27 cellular contexts compared by ENCODE assay signal in the genomic region with DNA sequence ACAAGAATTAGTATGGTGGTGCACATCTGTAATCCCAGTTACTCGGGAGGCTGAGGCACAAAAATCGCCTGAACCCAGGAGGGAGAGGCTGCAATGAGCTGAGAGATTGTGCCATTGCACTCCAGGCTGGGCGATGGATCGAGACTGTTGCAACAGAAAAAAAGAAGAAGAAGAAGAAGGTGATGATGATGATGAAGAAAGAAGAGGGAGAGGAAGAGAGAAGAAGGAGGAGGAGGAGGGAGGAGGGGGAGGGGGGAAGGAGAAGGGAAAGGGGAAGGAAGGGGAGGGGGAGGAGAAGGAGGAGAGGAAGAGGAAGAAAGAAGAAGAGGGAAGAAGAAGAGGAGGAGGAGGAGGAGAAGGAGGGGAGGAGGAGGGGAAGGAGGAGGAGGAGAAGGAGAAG. TPM values are rescaled to one million over a fixed set of nuclear protein-coding genes. Genes with fewer than 3 reads are reported as not detected.
"Had no signal": no experiment of that assay in that cellular context is flagged by ENCODE, and none has a peak within 500 bp of the region (broad histone marks: within the 10 kb centered on the region; RNA-seq: fewer than 3 reads in every experiment).

No MANE protein-coding gene starts in this region.

- H3K27ac ChIP-seq: breast epithelium, esophagus muscularis mucosa, foreskin keratinocyte, heart right ventricle, ovary, prostate gland, sigmoid colon, thyroid gland, WERI-Rb-1 had no signal

- H3K4me1 Mint-ChIP-seq: nephron progenitor cell; stimulated activated naive CD8-positive, alpha-beta T cell treated with anti-CD3 and anti-CD28 coated beads, Interleukin-15, amount 100 ng/mL, for 72 hours had no signal

- H3K4me3 Mint-ChIP-seq: activated CD4-positive, alpha-beta memory T cell treated with anti-CD3 and anti-CD28 coated beads, Interleukin-2, amount 10 ng/mL, durations not matched to agents 7 days and 5 days; activated T-cell treated with anti-CD3 and anti-CD28 coated beads, Interleukin-2, amount 50 U/mL, for 4 hours; dendritic cell treated with granulocyte-macrophage colony-stimulating factor and Interleukin-4, amounts not matched to agents 40 ng/mL and 50 ng/mL, for 4 days; mesothelial cell of epicardium; naive B cell; nephron progenitor cell; stimulated activated memory B cell treated with anti-CD40 and anti-IgM and Interleukin-4, amounts not matched to agents 10 μg/mL and 1 μg/mL and 100 μg/mL, for 72 hours; stimulated activated naive CD8-positive, alpha-beta T cell treated with anti-CD3 and anti-CD28 coated beads, Interleukin-15, amount 100 ng/mL, for 72 hours had no signal

- DNase-seq: activated CD4-positive, alpha-beta memory T cell treated with anti-CD3 and anti-CD28 coated beads, Interleukin-2, amount 10 ng/mL, durations not matched to agents 7 days and 5 days; activated CD4-positive, alpha-beta T cell treated with anti-CD3 and anti-CD28 coated beads for 48 hours; activated T-cell treated with anti-CD3 and anti-CD28 coated beads, Interleukin-2, amount 50 U/mL, for 4 hours; central memory CD4-positive, alpha-beta T cell; effector CD4-positive, alpha-beta T cell; foreskin keratinocyte; heart right ventricle; naive B cell; nephron progenitor cell; ovary; retina; sigmoid colon; small intestine; stimulated activated CD4-positive, alpha-beta T cell treated with anti-CD3 and anti-CD28 coated beads, Interleukin-4, amount 100 ng/mL, for 24 hours; stimulated activated naive CD8-positive, alpha-beta T cell treated with anti-CD3 and anti-CD28 coated beads, Interleukin-15, amount 100 ng/mL, for 72 hours; substantia nigra; thyroid gland had no signal

- H3K27ac Mint-ChIP-seq: activated CD4-positive, alpha-beta memory T cell treated with anti-CD3 and anti-CD28 coated beads, Interleukin-2, amount 10 ng/mL, durations not matched to agents 7 days and 5 days; activated naive CD4-positive, alpha-beta T cell treated with anti-CD3 and anti-CD28 coated beads, Interleukin-2, amount 50 U/mL, for 72 hours; activated T-helper 2 cell treated with anti-CD3 and anti-CD28 coated beads, Interferon-gamma antibody, Interleukin-2, Interleukin-4, amounts not matched to agents 10 μg/mL and 5 μg/mL and 100 μg/mL, durations not matched to agents 14 hours and 24 hours and 36 hours; mesothelial cell of epicardium; nephron progenitor cell; stimulated activated memory B cell treated with anti-CD40 and anti-IgM and Interleukin-4, amounts not matched to agents 10 μg/mL and 1 μg/mL and 100 μg/mL, for 72 hours had no signal

- H3K9me3 Mint-ChIP-seq: activated CD4-positive, alpha-beta memory T cell treated with anti-CD3 and anti-CD28 coated beads, Interleukin-2, amount 10 ng/mL, durations not matched to agents 7 days and 5 days; activated naive CD4-positive, alpha-beta T cell treated with anti-CD3 and anti-CD28 coated beads, Interleukin-2, amount 50 U/mL, for 72 hours; activated T-cell treated with anti-CD3 and anti-CD28 coated beads, Interleukin-2, amount 50 U/mL, for 4 hours; activated T-helper 2 cell treated with anti-CD3 and anti-CD28 coated beads, Interferon-gamma antibody, Interleukin-2, Interleukin-4, amounts not matched to agents 10 μg/mL and 5 μg/mL and 100 μg/mL, durations not matched to agents 14 hours and 24 hours and 36 hours; dendritic cell treated with granulocyte-macrophage colony-stimulating factor and Interleukin-4, amounts not matched to agents 40 ng/mL and 50 ng/mL, for 4 days; mesothelial cell of epicardium; naive B cell; nephron progenitor cell; stimulated activated memory B cell treated with anti-CD40 and anti-IgM and Interleukin-4, amounts not matched to agents 10 μg/mL and 1 μg/mL and 100 μg/mL, for 72 hours; stimulated activated naive CD8-positive, alpha-beta T cell treated with anti-CD3 and anti-CD28 coated beads, Interleukin-15, amount 100 ng/mL, for 72 hours had no signal

- H3K27me3 Mint-ChIP-seq: dendritic cell treated with granulocyte-macrophage colony-stimulating factor and Interleukin-4, amounts not matched to agents 40 ng/mL and 50 ng/mL, for 4 days; naive B cell; stimulated activated naive CD8-positive, alpha-beta T cell treated with anti-CD3 and anti-CD28 coated beads, Interleukin-15, amount 100 ng/mL, for 72 hours had no signal

- ATAC-seq: activated CD4-positive, CD25-positive, alpha-beta regulatory T cell treated with anti-CD3 and anti-CD28 coated beads, Interleukin-2, amount 50 U/mL, for 24 hours; activated naive CD4-positive, alpha-beta T cell treated with anti-CD3 and anti-CD28 coated beads, Interleukin-2, amount 50 U/mL, for 72 hours; activated T-cell treated with anti-CD3 and anti-CD28 coated beads, Interleukin-2, amount 50 U/mL, for 4 hours; foreskin keratinocyte; heart right ventricle; stimulated activated memory B cell treated with anti-CD40 and anti-IgM and Interleukin-4, amounts not matched to agents 10 μg/mL and 1 μg/mL and 100 μg/mL, for 72 hours; stimulated activated naive CD8-positive, alpha-beta T cell treated with anti-CD3 and anti-CD28 coated beads, Interleukin-15, amount 100 ng/mL, for 72 hours had no signal

- H3K36me3 Mint-ChIP-seq: activated naive CD4-positive, alpha-beta T cell treated with anti-CD3 and anti-CD28 coated beads, Interleukin-2, amount 50 U/mL, for 72 hours; mesothelial cell of epicardium; naive B cell; stimulated activated memory B cell treated with anti-CD40 and anti-IgM and Interleukin-4, amounts not matched to agents 10 μg/mL and 1 μg/mL and 100 μg/mL, for 72 hours had no signal

RNA-seq across cellular contexts. Expression of gene ARPIN, which starts 55.1 kb away (rescaled TPM):
- total RNA-seq: activated CD4-positive, alpha-beta memory T cell treated with anti-CD3 and anti-CD28 coated beads, Interleukin-2, amount 10 ng/mL, durations not matched to agents 7 days and 5 days; activated naive CD4-positive, alpha-beta T cell treated with anti-CD3 and anti-CD28 coated beads, Interleukin-2, amount 50 U/mL, for 72 hours; activated T-helper 2 cell treated with anti-CD3 and anti-CD28 coated beads, Interferon-gamma antibody, Interleukin-2, Interleukin-4, amounts not matched to agents 10 μg/mL and 5 μg/mL and 100 μg/mL, durations not matched to agents 14 hours and 24 hours and 36 hours had no signal
